In genomic region chr11:85628771-85629341, GRCh38 we compare ENCODE assay signal across 8 cellular contexts. TPM values are rescaled to one million over a fixed set of nuclear protein-coding genes. Genes with fewer than 3 reads are reported as not detected.
DNase-seq lines count a peak whose midpoint lies in the region; ATAC-seq, FAIRE-seq and TF ChIP-seq lines count a peak whose summit lies in the region.

No MANE protein-coding gene starts in this region.

- H3K36me3 ChIP-seq in SK-N-SH (replicated peaks in 1 of 2; ENCODE audit: control insufficient read depth in 1 of 2, insufficient read depth in 2 of 2, low read length in 1 of 2) = peaks cover 12% of the 10 kb centered on the region in 2 experiments
- peaks cover 4% of the 10 kb centered on the region for H3K36me3 ChIP-seq in effector memory CD4-positive, alpha-beta T cell (ENCODE audit: control insufficient read depth, insufficient read depth, low read length)
- H3K36me3 ChIP-seq in naive thymus-derived CD4-positive, alpha-beta T cell (ENCODE audit: control insufficient read depth in 2 of 3, insufficient read depth in 3 of 3, low read length in 3 of 3) = peaks cover under 1 to 9% (median 7%) of the 10 kb centered on the region in 3 experiments

- H3K36me3 Mint-ChIP-seq in naive thymus-derived CD4-positive, alpha-beta T cell = peaks cover 0 to 12% (median 4%) of the 10 kb centered on the region in 5 donors

- H3K9me2 ChIP-seq in SK-N-SH = no peaks in the 10 kb centered on the region

- CTCF ChIA-PET in SK-N-SH (lab: Yijun Ruan, JAX) = interaction anchor here (1.0 to 1.8 kb wide), 2 partner anchors 32 to 226 kb away, joined by 3 to 4 read pairs; partner anchors contain the start of gene CCDC83
- CTCF ChIA-PET in naive thymus-derived CD4-positive, alpha-beta T cell (lab: Charles Lee) = interaction anchor here (1.4 kb wide), 1 partner anchor 19 kb away, joined by 6 read pairs; the partner anchor contains the start of gene TMEM126A

- 1% methylated on average over 13 of the region's 13 CpGs for WGBS in SK-N-SH (ENCODE audit: low lambda C conversion rate)

- H4K20me1 ChIP-seq in SK-N-SH (ENCODE audit: insufficient read depth) = no peaks in the 10 kb centered on the region

- peak overlapping the region; percentile 74 for H2AFZ ChIP-seq in SK-N-SH (ENCODE audit: low read depth)

- H3K9me3 Mint-ChIP-seq in naive thymus-derived CD4-positive, alpha-beta T cell = no peaks in the 10 kb centered on the region

- peak overlapping the region; percentile 89 to 97 (median 94) for H3K27ac Mint-ChIP-seq in naive thymus-derived CD4-positive, alpha-beta T cell

- no peak for DNase-seq in SK-N-SH
- DNase-seq in effector memory CD4-positive, alpha-beta T cell = no peak
- DNase-seq in naive thymus-derived CD4-positive, alpha-beta T cell = peak in 1 of 9 donors; percentile 29
- no peak for DNase-seq in D341Med (ENCODE audit: low spot score)
- DNase-seq in NCI-H1930 (lab: John Stamatoyannopoulos, UW) = no peak
- DNase-seq in GM19239 (ENCODE audit: insufficient read length, low spot score) = no peak

- intact Hi-C loops in naive thymus-derived CD4-positive, alpha-beta T cell (cut with micrococcal nuclease) = loop anchor here (1.0 to 2.0 kb wide), 13 partner anchors 18 to 673 kb away; partner anchors contain the start of genes HIKESHI (in 2 of the 2), PICALM (in 2 of the 2), TMEM126A (in 2 of the 2) and EED (in 1 of the 2)

- FAIRE-seq in GM19239 (lab: Jason Lieb, UNC) = no peak

- H3K27me3 Mint-ChIP-seq in naive thymus-derived CD4-positive, alpha-beta T cell = peaks cover 0 to 8% (median 0%) of the 10 kb centered on the region in 5 donors

- TF ChIP-seq RAD21 in SK-N-SH (IDR thresholded peaks at IDR 0.05; ENCODE audit: low read length) = no peak

- H3K4me1 Mint-ChIP-seq in naive thymus-derived CD4-positive, alpha-beta T cell = peaks cover 17 to 65% (median 48%) of the 10 kb centered on the region in 7 donors

- no peaks in the 10 kb centered on the region for H3F3A ChIP-seq in SK-N-SH (replicated peaks; ENCODE audit: insufficient read depth)

- TF ChIP-seq EP300 in SK-N-SH (IDR thresholded peaks at IDR 0.05; ENCODE audit: borderline replicate concordance in 1 of 2, low read depth in 1 of 2, low read length in 1 of 2) = no peak

- peak overlapping the region; percentile 67; the same call in 1 of the 2 replicates for H3K9ac ChIP-seq in SK-N-SH

- POLR2A ChIA-PET in SK-N-SH (lab: Yijun Ruan, JAX) = interaction anchor here (0.7 to 2.0 kb wide), 4 partner anchors 19 to 36 kb away, joined by 3 to 16 read pairs (median 10); partner anchors contain the start of genes CREBZF and TMEM126A
- POLR2A ChIA-PET in naive thymus-derived CD4-positive, alpha-beta T cell (lab: Charles Lee) = interaction anchor here (0.6 to 5.8 kb wide), 16 partner anchors 8 to 673 kb away, joined by 3 to 102 read pairs (median 4); partner anchors contain the start of genes CREBZF, EED, HIKESHI and PICALM

- no peaks in the 10 kb centered on the region for H3K9me3 ChIP-seq in SK-N-SH
- H3K9me3 ChIP-seq in effector memory CD4-positive, alpha-beta T cell (ENCODE audit: control insufficient read depth, low read length) = no peaks in the 10 kb centered on the region
- no peaks in the 10 kb centered on the region for H3K9me3 ChIP-seq in naive thymus-derived CD4-positive, alpha-beta T cell (ENCODE audit: control insufficient read depth in 2 of 3, low read length in 3 of 3)

- H3K4me2 ChIP-seq in SK-N-SH = peak overlapping the region; percentile 65

- peak overlapping the region; percentile 48 to 72; a peak in 3 of 4 replicates for H3K27ac ChIP-seq in SK-N-SH (ENCODE audit: low read depth in 2 of 2, low read length in 1 of 2)
- H3K27ac ChIP-seq in effector memory CD4-positive, alpha-beta T cell (ENCODE audit: insufficient read depth, low read length, poor library complexity, severe bottlenecking) = peak overlapping the region; percentile 61
- peak overlapping the region; percentile 74 for H3K27ac ChIP-seq in naive thymus-derived CD4-positive, alpha-beta T cell (ENCODE audit: low read depth, low read length)

- no peaks in the 10 kb centered on the region for H3K27me3 ChIP-seq in SK-N-SH (ENCODE audit: insufficient read depth)
- H3K27me3 ChIP-seq in effector memory CD4-positive, alpha-beta T cell (replicated peaks; ENCODE audit: control insufficient read depth, insufficient read depth, low read length, poor library complexity, severe bottlenecking) = no peaks in the 10 kb centered on the region
- H3K27me3 ChIP-seq in naive thymus-derived CD4-positive, alpha-beta T cell (ENCODE audit: control insufficient read depth in 2 of 2, insufficient read depth in 2 of 2, low read length in 2 of 2) = no peaks in the 10 kb centered on the region

- H3K79me2 ChIP-seq in SK-N-SH (ENCODE audit: insufficient read depth) = peaks cover 51% of the 10 kb centered on the region

- peak overlapping the region; percentile 72 to 87 for H3K4me3 ChIP-seq in SK-N-SH (ENCODE audit: low read depth in 2 of 2, low read length in 1 of 2)
- peak overlapping the region; percentile 71 for H3K4me3 ChIP-seq in effector memory CD4-positive, alpha-beta T cell (ENCODE audit: insufficient read depth, low read depth, low read length, poor library complexity, severe bottlenecking)
- peak overlapping the region; percentile 98 for H3K4me3 ChIP-seq in naive thymus-derived CD4-positive, alpha-beta T cell (ENCODE audit: low read length)

- no peak for TF ChIP-seq CTCF in SK-N-SH (IDR thresholded peaks at IDR 0.05)

- ATAC-seq in GM18867 (IDR thresholded peaks at IDR 0.05; ENCODE audit: unreplicated experiment) = peak; percentile 16
- ATAC-seq in HG02678 (IDR thresholded peaks at IDR 0.05; ENCODE audit: unreplicated experiment) = peak; percentile 9
- peak; percentile 10 for ATAC-seq in naive thymus-derived CD4-positive, alpha-beta T cell

- H3K4me3 Mint-ChIP-seq in naive thymus-derived CD4-positive, alpha-beta T cell = peak overlapping the region; percentile 84 to 98 (median 94)

- H3K4me1 ChIP-seq in SK-N-SH (ENCODE audit: control insufficient read depth in 1 of 2, insufficient read depth in 2 of 2, low read depth in 1 of 2, low read length in 1 of 2) = peaks cover 0 to 3% of the 10 kb centered on the region in 2 experiments; a peak in 3 of 4 replicates
- H3K4me1 ChIP-seq in effector memory CD4-positive, alpha-beta T cell (ENCODE audit: control insufficient read depth, insufficient read depth, low read length, poor library complexity, severe bottlenecking) = peaks cover 9% of the 10 kb centered on the region
- peaks cover 13 to 22% of the 10 kb centered on the region in 2 donors for H3K4me1 ChIP-seq in naive thymus-derived CD4-positive, alpha-beta T cell (ENCODE audit: control insufficient read depth in 2 of 2, insufficient read depth in 2 of 2, low read length in 2 of 2)

TF ChIP-seq in SK-N-SH, 30 proteins besides CTCF, POLR2A, EP300 and RAD21:
- TF ChIP-seq YY1 (IDR thresholded peaks at IDR 0.05; ENCODE audit: low read depth) (0 out of 2 replicates have a peak, but pooled peaks have one; percentile 10), NRF1 (IDR thresholded peaks at IDR 0.05; ENCODE audit: low read depth, low read length) (no peak), MXI1 (IDR thresholded peaks at IDR 0.05; ENCODE audit: low read depth, low read length) (peak; percentile 94), ELF1 (IDR thresholded peaks at IDR 0.05) (no peak), MAX (IDR thresholded peaks at IDR 0.05; ENCODE audit: low read depth) (peak; percentile 59; the same call in 1 of the 2 replicates), EZH2phosphoT487 (IDR thresholded peaks at IDR 0.05; ENCODE audit: borderline replicate concordance, low read depth) (no peak), USF1 (IDR thresholded peaks at IDR 0.05; ENCODE audit: borderline replicate concordance, low read depth) (no peak)

RNA-seq across cellular contexts. Expression of gene TMEM126B, which starts 0.5 kb away (rescaled TPM):
- 27.7 and 45.0 TPM in 2 replicates for polyA plus RNA-seq in SK-N-SH (2012; rRNA removed)
- polyA plus RNA-seq in SK-N-SH (2012; cell fraction: cytosol; rRNA removed) = 53.6 and 68.2 TPM in 2 replicates
- 13.1 and 31.1 TPM in 2 replicates for polyA plus RNA-seq in SK-N-SH (2012; cell fraction: nucleus; rRNA removed)
- total RNA-seq in naive thymus-derived CD4-positive, alpha-beta T cell = 10 to 100 TPM; 22.1 to 50.4 (median 36.4) TPM
- polyA plus RNA-seq in naive thymus-derived CD4-positive, alpha-beta T cell = 10 to 100 TPM; 47.1 to 59.3 TPM

RNA-seq across cellular contexts. Expression of gene DLG2, which starts 1.7 kb away (rescaled TPM):
- 0.21 and 0.31 TPM in 2 replicates for polyA plus RNA-seq in SK-N-SH (2012; rRNA removed)
- 0.28 and 0.31 TPM in 2 replicates for polyA plus RNA-seq in SK-N-SH (2012; cell fraction: cytosol; rRNA removed)
- 0.43 and 0.80 TPM in 2 replicates for polyA plus RNA-seq in SK-N-SH (2012; cell fraction: nucleus; rRNA removed)
- total RNA-seq in naive thymus-derived CD4-positive, alpha-beta T cell = 1 to 10 TPM; 1.1 to 6.1 (median 3.8) TPM
- under 1 TPM; 0.64 to 0.76 TPM for polyA plus RNA-seq in naive thymus-derived CD4-positive, alpha-beta T cell

RNA-seq across cellular contexts. Expression of gene TMEM126A, which starts 18.9 kb away (rescaled TPM):
- polyA plus RNA-seq in SK-N-SH (2012; rRNA removed) = 30.5 and 37.1 TPM in 2 replicates
- polyA plus RNA-seq in SK-N-SH (2012; cell fraction: cytosol; rRNA removed) = 48.4 and 70.0 TPM in 2 replicates
- 9.8 and 13.7 TPM in 2 replicates for polyA plus RNA-seq in SK-N-SH (2012; cell fraction: nucleus; rRNA removed)
- 10 to 100 TPM; 17.8 to 40.8 (median 18.9) TPM for total RNA-seq in naive thymus-derived CD4-positive, alpha-beta T cell
- polyA plus RNA-seq in naive thymus-derived CD4-positive, alpha-beta T cell = 10 to 100 TPM; 63.0 to 68.0 TPM

RNA-seq across cellular contexts. Expression of gene CREBZF, which starts 36.1 kb away (rescaled TPM):
- 50.5 and 62.1 TPM in 2 replicates for polyA plus RNA-seq in SK-N-SH (2012; rRNA removed)
- 14.6 and 16.3 TPM in 2 replicates for polyA plus RNA-seq in SK-N-SH (2012; cell fraction: cytosol; rRNA removed)
- polyA plus RNA-seq in SK-N-SH (2012; cell fraction: nucleus; rRNA removed) = 325 and 378 TPM in 2 replicates
- total RNA-seq in naive thymus-derived CD4-positive, alpha-beta T cell = 100 to 1,000 TPM in 2 of 5 experiments, 10 to 100 TPM in 3; 56.9 to 114 (median 59.7) TPM
- polyA plus RNA-seq in naive thymus-derived CD4-positive, alpha-beta T cell = 10 to 100 TPM; 13.0 to 16.8 TPM

RNA-seq across cellular contexts. Expression of gene CCDC89, which starts 57.1 kb away (rescaled TPM):
- polyA plus RNA-seq in SK-N-SH (2012; rRNA removed) = 3.9 and 4.1 TPM in 2 replicates
- polyA plus RNA-seq in SK-N-SH (2012; cell fraction: cytosol; rRNA removed) = 4.5 and 4.9 TPM in 2 replicates
- 4.3 and 5.0 TPM in 2 replicates for polyA plus RNA-seq in SK-N-SH (2012; cell fraction: nucleus; rRNA removed)
- total RNA-seq in naive thymus-derived CD4-positive, alpha-beta T cell = 1 to 10 TPM in 1 of 5 experiments, under 1 TPM in 1, not detected in 3; 0.73 to 1.2 TPM
- polyA plus RNA-seq in naive thymus-derived CD4-positive, alpha-beta T cell = not detected
